ENCODE assay signal across 37 cellular contexts in genomic region chr18:75321431-75321830, GRCh38.
"Had no signal": no experiment of that assay in that cellular context is flagged by ENCODE, and none has a peak within 500 bp of the region (broad histone marks: within the 10 kb centered on the region; RNA-seq: fewer than 3 reads in every experiment).

No MANE protein-coding gene starts in this region.

- H3K4me1 Mint-ChIP-seq: activated CD4-positive, alpha-beta memory T cell treated with anti-CD3 and anti-CD28 coated beads, Interleukin-2, amount 10 ng/mL, durations not matched to agents 7 days and 5 days; activated CD4-positive, alpha-beta T cell treated with anti-CD3 and anti-CD28 coated beads for 36 hours; activated CD4-positive, alpha-beta T cell treated with anti-CD3 and anti-CD28 coated beads, Interleukin-2, amount 10 ng/mL, durations not matched to agents 7 days and 5 days; activated CD8-positive, alpha-beta memory T cell treated with anti-CD3 and anti-CD28 coated beads, Interleukin-2, amount 10 ng/mL, durations not matched to agents 7 days and 5 days; activated naive CD8-positive, alpha-beta T cell treated with anti-CD3 and anti-CD28 coated beads for 36 hours; activated T-helper 17 cell treated with anti-CD3 and anti-CD28 coated beads, Interleukin-2, amount 50 U/mL, for 72 hours; WTC11 had no signal

- H3K27me3 Mint-ChIP-seq: activated naive CD8-positive, alpha-beta T cell treated with anti-CD3 and anti-CD28 coated beads for 36 hours; activated T-cell treated with anti-CD3 and anti-CD28 coated beads, Interleukin-2, amount 50 U/mL, for 24 hours had no signal

- H3K4me1 ChIP-seq: adrenal gland, body of pancreas, breast epithelium had no signal

- H3K27ac Mint-ChIP-seq: activated CD4-positive, alpha-beta memory T cell treated with anti-CD3 and anti-CD28 coated beads, Interleukin-2, amount 10 ng/mL, durations not matched to agents 7 days and 5 days; activated CD4-positive, alpha-beta T cell treated with anti-CD3 and anti-CD28 coated beads for 36 hours; activated CD4-positive, alpha-beta T cell treated with anti-CD3 and anti-CD28 coated beads, Interleukin-2, amount 10 ng/mL, durations not matched to agents 7 days and 5 days; activated CD8-positive, alpha-beta memory T cell treated with anti-CD3 and anti-CD28 coated beads, Interleukin-2, amount 10 ng/mL, durations not matched to agents 7 days and 5 days; activated CD8-positive, alpha-beta T cell treated with anti-CD3 and anti-CD28 coated beads, Interleukin-2, amount 10 ng/mL, durations not matched to agents 7 days and 5 days; activated naive CD4-positive, alpha-beta T cell treated with anti-CD3 and anti-CD28 coated beads for 36 hours; activated naive CD4-positive, alpha-beta T cell treated with anti-CD3 and anti-CD28 coated beads, Interleukin-2, amount 50 U/mL, for 72 hours; activated naive CD8-positive, alpha-beta T cell treated with anti-CD3 and anti-CD28 coated beads for 36 hours; activated T-cell treated with anti-CD3 and anti-CD28 coated beads, Interleukin-2, amount 50 U/mL, for 24 hours; activated T-helper 1 cell treated with anti-CD3 and anti-CD28 coated beads, Interleukin-12 subunit alpha, Interleukin-12 subunit beta, Interleukin-2, Interleukin-4 antibody, amounts not matched to agents 30 ng/mL and 10 ng/mL and 1 ng/mL, durations not matched to agents 14 hours and 24 hours and 36 hours; activated T-helper 17 cell treated with anti-CD3 and anti-CD28 coated beads, Interleukin-2, amount 50 U/mL, for 72 hours; T-helper 1 cell treated with Interleukin-12 subunit alpha and Interleukin-12 subunit beta and Interleukin-4 antibody, amounts not matched to agents 30 μg/mL and 1 μg/mL, for 36 hours; T-helper 2 cell treated with Interferon-gamma antibody and Interleukin-4, amounts not matched to agents 5 μg/mL and 100 μg/mL, for 36 hours; WTC11 had no signal

- DNase-seq: activated CD4-positive, alpha-beta memory T cell treated with anti-CD3 and anti-CD28 coated beads, Interleukin-2, amount 10 ng/mL, durations not matched to agents 7 days and 5 days; activated CD4-positive, alpha-beta T cell treated with anti-CD3 and anti-CD28 coated beads for 1 hour; activated CD4-positive, alpha-beta T cell treated with anti-CD3 and anti-CD28 coated beads for 36 hours; activated CD4-positive, alpha-beta T cell treated with anti-CD3 and anti-CD28 coated beads for 48 hours; activated CD4-positive, alpha-beta T cell treated with anti-CD3 and anti-CD28 coated beads, Interleukin-2, amount 10 ng/mL, durations not matched to agents 7 days and 5 days; activated CD4-positive, alpha-beta T cell treated with anti-CD3 and anti-CD28 coated beads, Interleukin-2, amount 50 U/mL, for 48 hours; activated CD4-positive, CD25-positive, alpha-beta regulatory T cell; activated CD8-positive, alpha-beta memory T cell treated with anti-CD3 and anti-CD28 coated beads for 24 hours; activated CD8-positive, alpha-beta memory T cell treated with anti-CD3 and anti-CD28 coated beads, Interleukin-2, amount 10 ng/mL, durations not matched to agents 7 days and 5 days; activated CD8-positive, alpha-beta memory T cell treated with anti-CD3 and anti-CD28 coated beads, Interleukin-2, amount 50 U/mL, for 48 hours; activated CD8-positive, alpha-beta T cell treated with anti-CD3 and anti-CD28 coated beads, Interleukin-2, amount 10 ng/mL, durations not matched to agents 7 days and 5 days; activated effector memory CD4-positive, alpha-beta T cell treated with anti-CD3 and anti-CD28 coated beads, Interleukin-2, amount 50 U/mL, for 16 hours; activated gamma-delta T cell treated with Interleukin-2 at 50 U/mL for 16 hours; activated naive CD4-positive, alpha-beta T cell; activated naive CD4-positive, alpha-beta T cell treated with anti-CD3 and anti-CD28 coated beads for 36 hours; activated naive CD4-positive, alpha-beta T cell treated with anti-CD3 and anti-CD28 coated beads, Interleukin-2, amount 50 U/mL, for 16 hours; activated naive CD8-positive, alpha-beta T cell treated with anti-CD3 and anti-CD28 coated beads for 36 hours; activated T-cell treated with anti-CD3 and anti-CD28 coated beads, Interleukin-2, amount 50 U/mL, for 24 hours; activated T-cell treated with anti-CD3 and anti-CD28 coated beads, Interleukin-2, amount 50 U/mL, for 48 hours; adrenal gland; amniotic stem cell; aorta; body of pancreas; brain microvascular endothelial cell; central memory CD4-positive, alpha-beta T cell; T-helper 1 cell; T-helper 2 cell; T-helper 9 cell; WERI-Rb-1 had no signal

- H3K36me3 Mint-ChIP-seq: activated CD8-positive, alpha-beta memory T cell treated with anti-CD3 and anti-CD28 coated beads, Interleukin-2, amount 10 ng/mL, durations not matched to agents 7 days and 5 days had no signal

- H3K4me3 Mint-ChIP-seq: activated CD4-positive, alpha-beta memory T cell treated with anti-CD3 and anti-CD28 coated beads, Interleukin-2, amount 10 ng/mL, durations not matched to agents 7 days and 5 days; activated CD4-positive, alpha-beta T cell treated with anti-CD3 and anti-CD28 coated beads for 36 hours; activated CD4-positive, alpha-beta T cell treated with anti-CD3 and anti-CD28 coated beads, Interleukin-2, amount 10 ng/mL, durations not matched to agents 7 days and 5 days; activated CD8-positive, alpha-beta memory T cell treated with anti-CD3 and anti-CD28 coated beads, Interleukin-2, amount 10 ng/mL, durations not matched to agents 7 days and 5 days; activated CD8-positive, alpha-beta T cell treated with anti-CD3 and anti-CD28 coated beads, Interleukin-2, amount 10 ng/mL, durations not matched to agents 7 days and 5 days; activated naive CD4-positive, alpha-beta T cell treated with anti-CD3 and anti-CD28 coated beads for 36 hours; activated naive CD8-positive, alpha-beta T cell treated with anti-CD3 and anti-CD28 coated beads for 36 hours; activated T-cell treated with anti-CD3 and anti-CD28 coated beads, Interleukin-2, amount 50 U/mL, for 24 hours; activated T-helper 1 cell treated with anti-CD3 and anti-CD28 coated beads, Interleukin-12 subunit alpha, Interleukin-12 subunit beta, Interleukin-2, Interleukin-4 antibody, amounts not matched to agents 30 ng/mL and 10 ng/mL and 1 ng/mL, durations not matched to agents 14 hours and 24 hours and 36 hours; activated T-helper 17 cell treated with anti-CD3 and anti-CD28 coated beads, Interleukin-2, amount 50 U/mL, for 72 hours; T-helper 1 cell treated with Interleukin-12 subunit alpha and Interleukin-12 subunit beta and Interleukin-4 antibody, amounts not matched to agents 30 μg/mL and 1 μg/mL, for 36 hours; T-helper 2 cell treated with Interferon-gamma antibody and Interleukin-4, amounts not matched to agents 5 μg/mL and 100 μg/mL, for 36 hours; WTC11 had no signal

- H3K27me3 ChIP-seq: adrenal gland, body of pancreas, brain microvascular endothelial cell, breast epithelium had no signal

- H3K36me3 ChIP-seq: adrenal gland, brain microvascular endothelial cell, breast epithelium, WERI-Rb-1 had no signal

- H3K4me3 ChIP-seq: adrenal gland, body of pancreas, breast epithelium had no signal

- H3K27ac ChIP-seq: adrenal gland, body of pancreas, brain microvascular endothelial cell, breast epithelium, WERI-Rb-1 had no signal

- ATAC-seq: activated CD4-positive, alpha-beta T cell treated with anti-CD3 and anti-CD28 coated beads for 36 hours; activated CD4-positive, CD25-positive, alpha-beta regulatory T cell treated with anti-CD3 and anti-CD28 coated beads, Interleukin-2, amount 50 U/mL, for 24 hours; activated CD8-positive, alpha-beta memory T cell treated with anti-CD3 and anti-CD28 coated beads, Interleukin-2, amount 10 ng/mL, durations not matched to agents 7 days and 5 days; activated CD8-positive, alpha-beta T cell treated with anti-CD3 and anti-CD28 coated beads, Interleukin-2, amount 10 ng/mL, durations not matched to agents 7 days and 5 days; activated naive CD4-positive, alpha-beta T cell treated with anti-CD3 and anti-CD28 coated beads, Interleukin-2, amount 50 U/mL, for 72 hours; activated T-helper 17 cell treated with anti-CD3 and anti-CD28 coated beads, Interleukin-2, amount 50 U/mL, for 72 hours; body of pancreas; WTC11 had no signal

- H3K9me3 ChIP-seq: body of pancreas had no signal
